In genomic region chr3:14178247-14179113, GRCh38 we compare ENCODE assay signal across 1 cellular context.
TF ChIP-seq lines count a peak whose summit lies in the region.

Gene LSM3 (plus strand): TSS chr3:14178817. CDS start chr3:14178861, 44 bp downstream.
Gene XPC (minus strand): TSS chr3:14178601. CDS start chr3:14178568, 33 bp downstream.

TF ChIP-seq in K562, 482 proteins besides CTCF, POLR2A, EP300 and RAD21 (continued from another document and continues in another):
- TF ChIP-seq ZNF280B (CRISPR knock-in tag; IDR thresholded peaks at IDR 0.05) (no peak), CBX1 (IDR thresholded peaks at IDR 0.05; ENCODE audit: low read depth) (peak; percentile 89; the same call in 1 of the 2 replicates), DMBX1 (CRISPR knock-in tag; IDR thresholded peaks at IDR 0.05; ENCODE audit: borderline replicate concordance) (peak; percentile 81), SIN3B (IDR thresholded peaks at IDR 0.05; ENCODE audit: low read depth) (peak; percentile 92), RREB1 (CRISPR knock-in tag; IDR thresholded peaks at IDR 0.05) (peak; percentile 82; the same call in 1 of the 2 replicates), HBP1 (CRISPR knock-in tag; IDR thresholded peaks at IDR 0.05) (peak; percentile 69; the same call in 1 of the 2 replicates), TAF9B (IDR thresholded peaks at IDR 0.05; ENCODE audit: partially characterized antibody) (peak; percentile 89), ZNF444 (CRISPR knock-in tag; IDR thresholded peaks at IDR 0.05) (no peak), PBX2 (CRISPR knock-in tag; IDR thresholded peaks at IDR 0.05; ENCODE audit: low read depth) (peak; percentile 30; the same call in 1 of the 2 replicates), PBX2 (tag; conservative IDR thresholded peaks at IDR 0.05; ENCODE audit: low read depth) (0 out of 2 replicates have a peak, but pooled peaks have one; percentile 0), ZFP1 (CRISPR knock-in tag; IDR thresholded peaks at IDR 0.05) (no peak), NR3C1 (CRISPR knock-in tag; IDR thresholded peaks at IDR 0.05) (no peak), ZNF253 (CRISPR knock-in tag; conservative IDR thresholded peaks at IDR 0.05) (no peak), NR2C1 (IDR thresholded peaks at IDR 0.05) (peak; percentile 14; the same call in 1 of the 2 replicates), NR2C1 (tag; IDR thresholded peaks at IDR 0.05) (no peak), XRCC3 (IDR thresholded peaks at IDR 0.05) (no peak), ZNF644 (tag; IDR thresholded peaks at IDR 0.05; ENCODE audit: low read depth) (0 out of 2 replicates have a peak, but pooled peaks have one; percentile 50), CLOCK (CRISPR knock-in tag; IDR thresholded peaks at IDR 0.05; ENCODE audit: borderline replicate concordance) (no peak), U2AF1 (optimal IDR thresholded peaks at IDR 0.05; ENCODE audit: low read depth, low read length) (no peak), SOX6 (IDR thresholded peaks at IDR 0.05) (peak; percentile 58; the same call in 1 of the 2 replicates), TRIM24 (IDR thresholded peaks at IDR 0.05) (peak in 1 of 2 experiments; percentile 42; a peak in 2 of 4 replicates), ZMIZ1 (IDR thresholded peaks at IDR 0.05; ENCODE audit: low read depth in 2 of 2, low read length in 2 of 2) (peak in 1 of 2 experiments; percentile 79; a peak in 2 of 4 replicates), USF2 (CRISPR knock-in tag; IDR thresholded peaks at IDR 0.05) (no peak; the same call in 1 of the 2 replicates), TSHZ1 (CRISPR knock-in tag; IDR thresholded peaks at IDR 0.05) (no peak), FOXP4 (CRISPR knock-in tag; IDR thresholded peaks at IDR 0.05; ENCODE audit: borderline replicate concordance) (peak; percentile 81; the same call in 1 of the 2 replicates)
